In genomic region chr6:20741490-20741889, GRCh38 we compare ENCODE assay signal across 27 cellular contexts.
"Had no signal": no experiment of that assay in that cellular context is flagged by ENCODE, and none has a peak within 500 bp of the region (broad histone marks: within the 10 kb centered on the region; RNA-seq: fewer than 3 reads in every experiment).

No MANE protein-coding gene starts in this region.

- H3K27ac Mint-ChIP-seq: natural killer cell treated with Interleukin-12 subunit alpha and Interleukin-12 subunit beta and Interleukin-15 and Interleukin-18, amount 100 ng/mL, for 72 hours; nephron progenitor cell; stimulated activated effector memory CD8-positive, alpha-beta T cell treated with anti-CD3 and anti-CD28 coated beads, Interleukin-12 subunit alpha, Interleukin-12 subunit beta, amount 100 ng/mL, for 72 hours; stimulated activated naive B cell treated with anti-CD40 and anti-IgM and Interleukin-4, amounts not matched to agents 10 μg/mL and 1 μg/mL and 100 μg/mL, for 72 hours; stimulated activated naive CD8-positive, alpha-beta T cell treated with anti-CD3 and anti-CD28 coated beads, Interleukin-15, Interleukin-2, amounts not matched to agents 100 ng/mL and 50 ng/mL, for 24 hours had no signal

- H3K27me3 ChIP-seq: neutrophil, pancreas, right lobe of liver, sigmoid colon, stomach, thyroid gland, tibial nerve, upper lobe of left lung, vagina had no signal

- H3K4me1 Mint-ChIP-seq: nephron progenitor cell, neural crest cell had no signal

- ATAC-seq: natural killer cell treated with Interleukin-12 subunit alpha and Interleukin-12 subunit beta and Interleukin-15 and Interleukin-18, amount 100 ng/mL, for 72 hours; pancreas; psoas muscle; right cardiac atrium; right lobe of liver; stimulated activated effector memory CD8-positive, alpha-beta T cell treated with anti-CD3 and anti-CD28 coated beads, Interleukin-12 subunit alpha, Interleukin-12 subunit beta, amount 100 ng/mL, for 72 hours; stimulated activated naive B cell treated with anti-CD40 and anti-IgM and Interleukin-4, amounts not matched to agents 10 μg/mL and 1 μg/mL and 100 μg/mL, for 72 hours had no signal

- H3K27ac ChIP-seq: neutrophil, pancreas, psoas muscle, right lobe of liver, sigmoid colon, stomach, thoracic aorta, thyroid gland, tibial nerve, upper lobe of left lung, vagina had no signal

- H3K36me3 ChIP-seq: neutrophil, pancreas, right lobe of liver, thoracic aorta, thyroid gland, vagina had no signal

- H3K9me3 ChIP-seq: neutrophil, pancreas, right lobe of liver, sigmoid colon, stomach, thoracic aorta, thyroid gland, upper lobe of left lung, vagina had no signal

- H3K4me3 ChIP-seq: pancreas, psoas muscle, right lobe of liver, sigmoid colon, stomach, thoracic aorta, thyroid gland, tibial nerve, upper lobe of left lung, vagina had no signal

- H3K27me3 Mint-ChIP-seq: natural killer cell treated with Interleukin-12 subunit alpha and Interleukin-12 subunit beta and Interleukin-15 and Interleukin-18, amount 100 ng/mL, for 72 hours; stimulated activated naive B cell treated with anti-CD40 and anti-IgM and Interleukin-4, amounts not matched to agents 10 μg/mL and 1 μg/mL and 100 μg/mL, for 72 hours; stimulated activated naive CD8-positive, alpha-beta T cell treated with anti-CD3 and anti-CD28 coated beads, Interleukin-15, Interleukin-2, amounts not matched to agents 100 ng/mL and 50 ng/mL, for 24 hours had no signal

- H3K9me3 Mint-ChIP-seq: natural killer cell treated with Interleukin-12 subunit alpha and Interleukin-12 subunit beta and Interleukin-15 and Interleukin-18, amount 100 ng/mL, for 72 hours; stimulated activated effector memory CD8-positive, alpha-beta T cell treated with anti-CD3 and anti-CD28 coated beads, Interleukin-12 subunit alpha, Interleukin-12 subunit beta, amount 100 ng/mL, for 72 hours; stimulated activated naive CD8-positive, alpha-beta T cell treated with anti-CD3 and anti-CD28 coated beads, Interleukin-15, Interleukin-2, amounts not matched to agents 100 ng/mL and 50 ng/mL, for 24 hours had no signal

- DNase-seq: nephron progenitor cell; nucleus accumbens; pancreas; psoas muscle; right cardiac atrium; right lobe of liver; sigmoid colon; small intestine; stimulated activated CD4-positive, alpha-beta T cell treated with anti-CD3 and anti-CD28 coated beads, Interleukin-15, amount 100 ng/mL, for 24 hours; stimulated activated CD4-positive, alpha-beta T cell treated with anti-CD3 and anti-CD28 coated beads, Interleukin-2, amount 100 ng/mL, for 24 hours; stimulated activated CD4-positive, alpha-beta T cell treated with anti-CD3 and anti-CD28 coated beads, Interleukin-2, amount 100 ng/mL, for 48 hours; stimulated activated CD4-positive, alpha-beta T cell treated with anti-CD3 and anti-CD28 coated beads, Interleukin-4, amount 100 ng/mL, for 24 hours; stimulated activated naive B cell treated with anti-CD40 and anti-IgM and Interleukin-4, amounts not matched to agents 10 μg/mL and 1 μg/mL and 100 μg/mL, for 72 hours; stimulated activated naive CD4-positive, alpha-beta T cell treated with Interleukin-2 at 50 U/mL for 16 hours; stomach; thyroid gland; trophoblast cell; upper lobe of left lung had no signal

- FAIRE-seq: pancreas, small intestine, urothelium cell line had no signal

- H3K4me3 Mint-ChIP-seq: natural killer cell treated with Interleukin-12 subunit alpha and Interleukin-12 subunit beta and Interleukin-15 and Interleukin-18, amount 100 ng/mL, for 72 hours; nephron progenitor cell; neural crest cell; stimulated activated effector memory CD8-positive, alpha-beta T cell treated with anti-CD3 and anti-CD28 coated beads, Interleukin-12 subunit alpha, Interleukin-12 subunit beta, amount 100 ng/mL, for 72 hours; stimulated activated naive B cell treated with anti-CD40 and anti-IgM and Interleukin-4, amounts not matched to agents 10 μg/mL and 1 μg/mL and 100 μg/mL, for 72 hours; stimulated activated naive CD8-positive, alpha-beta T cell treated with anti-CD3 and anti-CD28 coated beads, Interleukin-15, Interleukin-2, amounts not matched to agents 100 ng/mL and 50 ng/mL, for 24 hours had no signal

- H3K4me1 ChIP-seq: right lobe of liver, thyroid gland, tibial nerve, upper lobe of left lung had no signal
